In genomic region chrX:34470507-34470906, GRCh38 we compare ENCODE assay signal across 8 cellular contexts.
"Had no signal": no experiment of that assay in that cellular context is flagged by ENCODE, and none has a peak within 500 bp of the region (broad histone marks: within the 10 kb centered on the region; RNA-seq: fewer than 3 reads in every experiment).

No MANE protein-coding gene starts in this region.

- H3K4me3 ChIP-seq: GM23338, K562 had no signal

- H3K4me1 Mint-ChIP-seq: GM23338 had no signal

- ATAC-seq: GM23338, K562 had no signal

- FAIRE-seq: H1, H54, HTR-8/SVneo, K562 had no signal

- H3K4me2 ChIP-seq: GM23338 had no signal

- DNase-seq: H9, HCEC 1CT, IMR-90 had no signal

- H3K4me3 Mint-ChIP-seq: GM23338, H9 had no signal

- H3K27ac Mint-ChIP-seq: GM23338, H9 had no signal

- H2AFZ ChIP-seq: GM23338 had no signal

- H3K9me3 Mint-ChIP-seq: GM23338 had no signal
